Comparison of ENCODE assay signal across 17 cellular contexts in the genomic region with DNA sequence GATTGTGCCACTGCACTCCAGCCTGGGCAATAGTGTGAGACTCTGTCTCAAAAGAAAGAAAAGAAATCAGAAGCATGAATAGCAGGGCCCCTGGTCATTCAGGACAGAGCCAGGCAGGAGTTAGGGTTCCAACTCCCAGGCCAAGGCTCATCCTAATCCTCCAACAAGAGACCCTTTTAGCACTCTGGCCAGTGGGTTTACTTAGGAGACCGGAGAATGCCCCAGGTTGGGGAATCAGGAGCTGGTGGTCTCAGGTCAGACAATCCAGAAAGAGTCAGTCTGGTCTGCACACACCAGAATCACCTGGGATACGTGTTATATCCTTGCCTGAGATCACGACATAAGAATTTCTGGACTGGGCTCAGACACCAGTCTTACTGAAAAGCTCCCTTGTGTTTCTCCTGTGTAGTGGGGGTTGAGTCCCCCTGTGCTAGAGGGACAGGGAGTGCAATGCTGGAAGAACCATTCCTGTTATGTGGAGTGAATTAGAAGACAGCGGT. TPM values are rescaled to one million over a fixed set of nuclear protein-coding genes. Genes with fewer than 3 reads are reported as not detected.
"Had no signal": no experiment of that assay in that cellular context is flagged by ENCODE, and none has a peak within 500 bp of the region (broad histone marks: within the 10 kb centered on the region; RNA-seq: fewer than 3 reads in every experiment).

No MANE protein-coding gene starts in this region.

- H3K9me3 ChIP-seq: gastrocnemius medialis, heart left ventricle had no signal

- H3K27me3 ChIP-seq: heart left ventricle had no signal

- H3K27ac Mint-ChIP-seq: activated CD4-positive, alpha-beta T cell treated with anti-CD3 and anti-CD28 coated beads, Interleukin-2, amount 10 ng/mL, durations not matched to agents 7 days and 5 days; activated naive CD8-positive, alpha-beta T cell treated with anti-CD3 and anti-CD28 coated beads, Interleukin-2, amount 10 ng/mL, durations not matched to agents 7 days and 5 days; natural killer cell treated with Interleukin-12 subunit alpha and Interleukin-12 subunit beta and Interleukin-15 and Interleukin-18, amount 100 ng/mL, for 72 hours; T-helper 2 cell treated with Interferon-gamma antibody and Interleukin-4, amounts not matched to agents 5 μg/mL and 100 μg/mL, for 36 hours had no signal

- H3K4me3 ChIP-seq: gastrocnemius medialis, heart left ventricle had no signal

- H3K9me3 Mint-ChIP-seq: activated CD4-positive, alpha-beta T cell treated with anti-CD3 and anti-CD28 coated beads, Interleukin-2, amount 10 ng/mL, durations not matched to agents 7 days and 5 days; activated naive CD8-positive, alpha-beta T cell treated with anti-CD3 and anti-CD28 coated beads, Interleukin-2, amount 10 ng/mL, durations not matched to agents 7 days and 5 days; natural killer cell treated with Interleukin-12 subunit alpha and Interleukin-12 subunit beta and Interleukin-15 and Interleukin-18, amount 100 ng/mL, for 72 hours; T-helper 2 cell treated with Interferon-gamma antibody and Interleukin-4, amounts not matched to agents 5 μg/mL and 100 μg/mL, for 36 hours had no signal

- H3K4me3 Mint-ChIP-seq: activated CD4-positive, alpha-beta T cell treated with anti-CD3 and anti-CD28 coated beads, Interleukin-2, amount 10 ng/mL, durations not matched to agents 7 days and 5 days; activated naive CD8-positive, alpha-beta T cell treated with anti-CD3 and anti-CD28 coated beads, Interleukin-2, amount 10 ng/mL, durations not matched to agents 7 days and 5 days; natural killer cell treated with Interleukin-12 subunit alpha and Interleukin-12 subunit beta and Interleukin-15 and Interleukin-18, amount 100 ng/mL, for 72 hours; T-helper 2 cell treated with Interferon-gamma antibody and Interleukin-4, amounts not matched to agents 5 μg/mL and 100 μg/mL, for 36 hours had no signal

- DNase-seq: activated CD4-positive, alpha-beta T cell treated with anti-CD3 and anti-CD28 coated beads, Interleukin-2, amount 10 ng/mL, durations not matched to agents 7 days and 5 days; activated CD4-positive, CD25-positive, alpha-beta regulatory T cell; activated CD8-positive, alpha-beta memory T cell treated with anti-CD3 and anti-CD28 coated beads for 24 hours; activated naive CD8-positive, alpha-beta T cell treated with anti-CD3 and anti-CD28 coated beads, Interleukin-2, amount 10 ng/mL, durations not matched to agents 7 days and 5 days; anterior cingulate cortex; gastrocnemius medialis; heart left ventricle; stimulated activated CD4-positive, alpha-beta T cell treated with anti-CD3 and anti-CD28 coated beads, Interleukin-12 subunit alpha, Interleukin-12 subunit beta, amount 100 ng/mL, for 4 hours; stimulated activated CD4-positive, alpha-beta T cell treated with anti-CD3 and anti-CD28 coated beads, Interleukin-2, amount 100 ng/mL, for 24 hours had no signal

- ATAC-seq: gastrocnemius medialis; heart left ventricle; left lobe of liver; natural killer cell treated with Interleukin-12 subunit alpha and Interleukin-12 subunit beta and Interleukin-15 and Interleukin-18, amount 100 ng/mL, for 72 hours had no signal

- H3K4me1 Mint-ChIP-seq: activated CD4-positive, alpha-beta T cell treated with anti-CD3 and anti-CD28 coated beads, Interleukin-2, amount 10 ng/mL, durations not matched to agents 7 days and 5 days; activated naive CD8-positive, alpha-beta T cell treated with anti-CD3 and anti-CD28 coated beads, Interleukin-2, amount 10 ng/mL, durations not matched to agents 7 days and 5 days had no signal

- FAIRE-seq: bronchial epithelial cell, keratinocyte had no signal

- H3K36me3 Mint-ChIP-seq: activated naive CD8-positive, alpha-beta T cell treated with anti-CD3 and anti-CD28 coated beads, Interleukin-2, amount 10 ng/mL, durations not matched to agents 7 days and 5 days; natural killer cell treated with Interleukin-12 subunit alpha and Interleukin-12 subunit beta and Interleukin-15 and Interleukin-18, amount 100 ng/mL, for 72 hours had no signal

- H3K4me1 ChIP-seq: gastrocnemius medialis had no signal

- H3K27ac ChIP-seq: gastrocnemius medialis had no signal

- H3K36me3 ChIP-seq: gastrocnemius medialis, heart left ventricle had no signal

RNA-seq across cellular contexts. Expression of gene CCDC42, which starts 48.7 kb away (rescaled TPM):
- total RNA-seq: bronchial epithelial cell; cerebellum; dermis microvascular lymphatic vessel endothelial cell; epithelial cell of proximal tubule; gastrocnemius medialis; left lobe of liver; natural killer cell treated with Interleukin-12 subunit alpha and Interleukin-12 subunit beta and Interleukin-15 and Interleukin-18, amount 100 ng/mL, for 72 hours had no signal
- polyA plus RNA-seq: heart left ventricle, keratinocyte had no signal
